Comparison of ENCODE assay signal across 26 cellular contexts in the genomic region with DNA sequence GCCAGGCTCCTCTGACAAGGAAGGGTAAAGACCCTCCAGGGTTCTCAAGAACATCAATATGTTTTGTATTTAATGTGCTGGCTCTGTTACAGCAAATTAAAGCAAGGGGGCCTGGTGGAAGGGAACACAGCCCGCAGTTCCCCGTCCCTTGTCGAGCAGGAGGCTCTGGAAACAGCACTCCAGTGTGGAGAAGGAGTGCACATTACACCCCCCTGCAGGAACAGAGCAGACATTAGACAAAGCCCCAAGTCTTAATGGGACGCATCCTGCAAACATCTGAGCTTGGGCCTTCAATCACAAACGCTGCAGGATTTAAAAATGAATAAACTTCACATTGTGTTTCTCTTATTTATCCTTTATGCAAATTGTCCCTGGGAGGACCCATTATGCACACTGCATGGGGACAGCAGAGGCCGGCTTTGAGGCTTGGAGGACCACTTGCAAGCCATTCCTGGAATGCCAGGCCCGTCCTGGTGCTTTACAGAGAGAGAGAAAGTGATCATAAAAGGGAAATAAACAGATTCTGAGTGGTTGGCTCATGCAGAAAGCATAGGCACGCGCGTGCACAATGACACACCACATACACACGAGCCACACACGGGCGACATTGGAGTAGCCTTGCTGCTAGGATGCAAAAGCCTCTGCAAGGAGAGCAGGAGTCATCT.
DNase-seq lines count a peak whose midpoint lies in the region; ATAC-seq and TF ChIP-seq lines count a peak whose summit lies in the region.
"Had no signal": no experiment of that assay in that cellular context is flagged by ENCODE, and none has a peak within 500 bp of the region (broad histone marks: within the 10 kb centered on the region; RNA-seq: fewer than 3 reads in every experiment).

No MANE protein-coding gene starts in this region.

- DNase-seq in NCI-H1436 (lab: John Stamatoyannopoulos, UW): peak; percentile 10
- no peak for DNase-seq in NCI-H1436 treated with DMSO at 0.1 percent for 48 hours (lab: John Stamatoyannopoulos, UW)
- DNase-seq in H9: peak; percentile 30
- peak; percentile 2 for DNase-seq in coronary artery (ENCODE audit: low spot score)
- DNase-seq in islet precursor cell: peak; percentile 55
- DNase-seq in lower lobe of right lung: no peak
- no peak for DNase-seq in T-helper 2 cell treated with Interferon-gamma antibody and Interleukin-4, amounts not matched to agents 5 μg/mL and 100 μg/mL, for 36 hours (ENCODE audit: low spot score)
- no peak for DNase-seq in posterior cingulate gyrus
- DNase-seq: CD8-positive, alpha-beta T cell; DMS 273 treated with DMSO at 0.1 percent for 48 hours; DMS79; EL; GDM1; NCI-H1048; NCI-H1417; NCI-H187 treated with DMSO at 0.1 percent for 48 hours; NCI-H2107; NCI-H526 treated with DMSO at 0.1 percent for 48 hours; Peyer's patch; SIG-M5 had no signal

- no peak overlapping the region for H3K4me3 Mint-ChIP-seq in H9
- H3K4me3 Mint-ChIP-seq in T-helper 2 cell treated with Interferon-gamma antibody and Interleukin-4, amounts not matched to agents 5 μg/mL and 100 μg/mL, for 36 hours: no peak overlapping the region
- H3K4me3 Mint-ChIP-seq: B cell; CD8-positive, alpha-beta T cell had no signal

- H2AFZ ChIP-seq in H9 (ENCODE audit: low read length): no peak overlapping the region

- H4K5ac ChIP-seq in H9 (ENCODE audit: insufficient read length, low read depth, low read length): no peak overlapping the region

- H2AK5ac ChIP-seq in H9 (ENCODE audit: insufficient read length, low read length): no peak overlapping the region

- H2BK20ac ChIP-seq in H9 (ENCODE audit: low read depth, low read length, poor library complexity, severe bottlenecking): no peak overlapping the region

- H3K27me3 ChIP-seq in H9 (ENCODE audit: insufficient read depth, low read length): no peaks in the 10 kb centered on the region
- H3K27me3 ChIP-seq in lower lobe of right lung (ENCODE audit: low read depth): no peaks in the 10 kb centered on the region
- H3K27me3 ChIP-seq: Peyer's patch had no signal

- H3K56ac ChIP-seq in H9 (ENCODE audit: insufficient read length, low read depth, low read length): no peak overlapping the region

- H3K4me1 ChIP-seq in H9 (ENCODE audit: insufficient read depth, low read length) (no peaks in the 10 kb centered on the region; the same call in 1 of the 2 replicates), lower lobe of right lung (no peaks in the 10 kb centered on the region)
- H3K4me1 ChIP-seq: Peyer's patch had no signal

- H3K36me3 Mint-ChIP-seq in H9 (ENCODE audit: insufficient read depth in 1 of 3, low read depth in 3 of 3): peaks cover 0 to 4% (median 2%) of the 10 kb centered on the region in 3 experiments; a peak in 2 of 7 replicates
- H3K36me3 Mint-ChIP-seq in T-helper 2 cell treated with Interferon-gamma antibody and Interleukin-4, amounts not matched to agents 5 μg/mL and 100 μg/mL, for 36 hours (ENCODE audit: low read depth): no peaks in the 10 kb centered on the region
- H3K36me3 Mint-ChIP-seq: CD8-positive, alpha-beta T cell had no signal

- H3K14ac ChIP-seq in H9 (ENCODE audit: insufficient read depth, low read length): no peak overlapping the region

- no peaks in the 10 kb centered on the region for H3K9me3 Mint-ChIP-seq in H9
- H3K9me3 Mint-ChIP-seq in T-helper 2 cell treated with Interferon-gamma antibody and Interleukin-4, amounts not matched to agents 5 μg/mL and 100 μg/mL, for 36 hours: peaks cover 4% of the 10 kb centered on the region
- H3K9me3 Mint-ChIP-seq: CD8-positive, alpha-beta T cell had no signal

- no peak overlapping the region for H2BK15ac ChIP-seq in H9 (ENCODE audit: low read depth, low read length)

- no peaks in the 10 kb centered on the region for H3K9me3 ChIP-seq in H9 (ENCODE audit: control insufficient read depth, low read depth, low read length)
- no peaks in the 10 kb centered on the region for H3K9me3 ChIP-seq in lower lobe of right lung
- H3K9me3 ChIP-seq: Peyer's patch had no signal

- H3K9ac ChIP-seq in H9 (ENCODE audit: extremely low read depth, insufficient read length, low read length): no peak overlapping the region

- TF ChIP-seq CTCF in H9 (conservative IDR thresholded peaks at IDR 0.05) (peak; percentile 38; the same call in 2 of the 3 replicates), coronary artery (IDR thresholded peaks at IDR 0.05) (no peak), lower lobe of right lung (IDR thresholded peaks at IDR 0.05) (no peak)

- H3K4ac ChIP-seq in H9 (ENCODE audit: low read depth, low read length): no peak overlapping the region

- H4K91ac ChIP-seq in H9 (ENCODE audit: insufficient read length, low read depth, low read length): no peak overlapping the region

- H3K36me3 ChIP-seq in lower lobe of right lung: no peaks in the 10 kb centered on the region
- H3K36me3 ChIP-seq: Peyer's patch had no signal

- ATAC-seq in lower lobe of right lung: no peak
- ATAC-seq: CD8-positive, alpha-beta T cell; GM12878 had no signal

- no peaks in the 10 kb centered on the region for H3K23me2 ChIP-seq in H9 (ENCODE audit: insufficient read length, low read depth, low read length, poor library complexity, severe bottlenecking)

- intact Hi-C loops in lower lobe of right lung (cut with DNase I): no loop called here
- intact Hi-C loops in posterior cingulate gyrus (cut with DNase I): no loop called here

- H3K27me3 Mint-ChIP-seq in H9 (ENCODE audit: low read depth): no peaks in the 10 kb centered on the region; the same call in 1 of the 2 replicates
- no peaks in the 10 kb centered on the region for H3K27me3 Mint-ChIP-seq in T-helper 2 cell treated with Interferon-gamma antibody and Interleukin-4, amounts not matched to agents 5 μg/mL and 100 μg/mL, for 36 hours (ENCODE audit: low read depth)
- H3K27me3 Mint-ChIP-seq: B cell had no signal

- H3K27ac ChIP-seq in H9 (ENCODE audit: insufficient read length, low read depth, low read length) (no peak overlapping the region), coronary artery (no peak overlapping the region), lower lobe of right lung (no peak overlapping the region)
- H3K27ac ChIP-seq: 22Rv1, C4-2B, HL-60, Peyer's patch, SK-N-MC had no signal

- H2BK120ac ChIP-seq in H9 (ENCODE audit: low read depth, low read length, poor library complexity, severe bottlenecking): no peak overlapping the region

- H3K4me1 Mint-ChIP-seq in H9: peaks cover 3 to 18% of the 10 kb centered on the region in 2 experiments
- H3K4me1 Mint-ChIP-seq in T-helper 2 cell treated with Interferon-gamma antibody and Interleukin-4, amounts not matched to agents 5 μg/mL and 100 μg/mL, for 36 hours (ENCODE audit: low read depth): no peaks in the 10 kb centered on the region
- H3K4me1 Mint-ChIP-seq: B cell had no signal

- WGBS in H9 (ENCODE audit: extremely low coverage, insufficient read length, low lambda C conversion rate): no CpG with 5 or more reads among the region's 13 CpGs

- no peak overlapping the region; a peak in 1 of 7 replicates for H3K27ac Mint-ChIP-seq in H9
- H3K27ac Mint-ChIP-seq in T-helper 2 cell treated with Interferon-gamma antibody and Interleukin-4, amounts not matched to agents 5 μg/mL and 100 μg/mL, for 36 hours: no peak overlapping the region
- H3K27ac Mint-ChIP-seq: B cell; CD8-positive, alpha-beta T cell had no signal

- no peak overlapping the region for H2BK5ac ChIP-seq in H9 (ENCODE audit: insufficient read length, low read length)

- no peak overlapping the region for H3K4me2 ChIP-seq in H9 (ENCODE audit: insufficient read depth, insufficient read length, low read length)

- no peak overlapping the region for H3T11ph ChIP-seq in H9 (ENCODE audit: low read length)

- H4K20me1 ChIP-seq in H9 (ENCODE audit: control insufficient read depth, insufficient read depth, insufficient read length): no peaks in the 10 kb centered on the region

- no peak overlapping the region for H4K8ac ChIP-seq in H9 (replicated peaks; ENCODE audit: insufficient read length, low read depth, low read length)

- H2BK12ac ChIP-seq in H9 (ENCODE audit: insufficient read length, low read depth, low read length): no peak overlapping the region

- H3K4me3 ChIP-seq in coronary artery (no peak overlapping the region), lower lobe of right lung (no peak overlapping the region)
- H3K4me3 ChIP-seq: GM12878, Peyer's patch, SK-N-MC had no signal

- H3K23ac ChIP-seq in H9 (ENCODE audit: insufficient read length, low read depth, low read length): no peak overlapping the region

- no peak overlapping the region for H3K18ac ChIP-seq in H9 (ENCODE audit: insufficient read length, low read depth, low read length)

- H3K79me2 ChIP-seq in H9 (ENCODE audit: insufficient read depth, low read length): no peaks in the 10 kb centered on the region

- H3K79me1 ChIP-seq in H9 (ENCODE audit: insufficient read depth, low read depth, low read length, poor library complexity, severe bottlenecking): no peaks in the 10 kb centered on the region

Comparison
In these comparisons a context has a peak if more than half of its experiments do, and no peak if none do; other contexts are left out.
1. DNase-seq: peak in NCI-H1436 (single experiment), H9 (single experiment), coronary artery (single experiment) and islet precursor cell (single experiment); none in NCI-H1436 treated with DMSO at 0.1 percent for 48 hours (single experiment), lower lobe of right lung (single experiment), T-helper 2 cell treated with Interferon-gamma antibody and Interleukin-4, amounts not matched to agents 5 μg/mL and 100 μg/mL, for 36 hours (single experiment) and posterior cingulate gyrus (0 of 10).